Comparison of ENCODE assay signal across 8 cellular contexts in the genomic region with DNA sequence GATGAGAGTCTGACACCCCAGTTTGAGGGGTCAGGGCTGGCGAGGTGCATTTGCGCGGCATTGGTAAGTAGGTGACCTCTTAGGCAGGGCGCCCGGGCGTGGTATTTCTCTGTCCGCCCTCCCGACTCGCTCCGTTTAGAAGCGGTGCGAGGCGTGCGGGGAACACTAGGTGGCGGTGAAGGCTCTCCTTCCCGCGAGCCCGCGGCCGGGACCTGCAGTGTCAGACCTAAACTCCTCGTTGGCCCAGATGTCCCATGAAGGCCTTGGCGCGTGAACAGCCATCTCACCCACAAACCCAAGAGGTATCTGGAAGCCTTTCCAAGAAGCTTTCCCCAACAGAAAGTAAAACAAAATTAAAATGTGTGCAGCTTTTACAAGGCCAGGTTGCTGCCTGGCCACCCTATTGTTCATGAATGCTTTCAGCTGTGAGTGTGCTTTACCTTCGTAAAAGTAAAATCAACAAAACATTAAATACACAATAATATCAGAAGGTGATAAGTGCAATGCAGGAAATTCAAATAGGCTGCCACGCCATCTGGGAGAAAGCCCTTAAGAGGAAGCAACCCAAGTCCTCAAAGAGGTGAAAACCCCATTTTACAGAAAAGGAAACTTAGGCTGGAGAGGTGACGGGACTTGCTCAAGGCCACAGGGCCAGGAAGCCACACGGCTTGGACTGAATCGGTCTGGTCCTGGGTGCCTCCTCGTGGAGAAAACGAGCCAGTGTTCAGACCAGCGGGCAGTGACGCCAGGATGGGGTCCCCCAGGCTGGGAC.
DNase-seq lines count a peak whose midpoint lies in the region; ATAC-seq and TF ChIP-seq lines count a peak whose summit lies in the region.

No MANE protein-coding gene starts in this region.

- no peaks in the 10 kb centered on the region for H3K27me3 ChIP-seq in liver (ENCODE audit: control insufficient read depth in 4 of 4, insufficient read depth in 4 of 4, low read length in 3 of 4)

- H3K36me3 Mint-ChIP-seq in chondrocyte (ENCODE audit: low read depth), result no peaks in the 10 kb centered on the region

- peak; percentile 88 to 92 for TF ChIP-seq RAD21 in liver (IDR thresholded peaks at IDR 0.05)

- peak; percentile 53 for ATAC-seq in GM18861 (IDR thresholded peaks at IDR 0.05; ENCODE audit: unreplicated experiment)
- ATAC-seq in HG03108 (IDR thresholded peaks at IDR 0.05; ENCODE audit: unreplicated experiment), result peak; percentile 71

- 18% methylated on average over 32 of the region's 32 CpGs for WGBS in liver

- H3K4me1 ChIP-seq in liver (ENCODE audit: control insufficient read depth in 4 of 4, insufficient read depth in 4 of 4, low read length in 3 of 4), result peaks cover 0 to 11% (median 6%) of the 10 kb centered on the region in 4 donors

- no peak overlapping the region for H3K27ac ChIP-seq in liver (ENCODE audit: low read depth in 1 of 2, low read length in 2 of 2)

- H3K9ac ChIP-seq in liver (ENCODE audit: low read depth in 1 of 2, low read length in 2 of 2), result no peak overlapping the region

- peaks cover 13% of the 10 kb centered on the region for H3K27me3 Mint-ChIP-seq in chondrocyte (ENCODE audit: low read depth)

- no peak overlapping the region for H3K4me3 ChIP-seq in liver (ENCODE audit: low read depth in 1 of 3, low read length in 3 of 3)

- peak; percentile 92 for DNase-seq in AG08395 (ENCODE audit: low spot score)
- DNase-seq in NCI-H446 (lab: John Stamatoyannopoulos, UW), result peak; percentile 44 to 84
- DNase-seq in activated CD4-positive, alpha-beta T cell treated with anti-CD3 and anti-CD28 coated beads for 48 hours, result peak; percentile 85
- no peak for DNase-seq in chondrocyte (ENCODE audit: low spot score)
- peak; percentile 43 to 69 for DNase-seq in stimulated activated CD4-positive, alpha-beta T cell treated with anti-CD3 and anti-CD28 coated beads, Interleukin-4, amount 100 ng/mL, for 4 hours

- peak; percentile 92 for TF ChIP-seq CTCF in chondrocyte (IDR thresholded peaks at IDR 0.05)
- TF ChIP-seq CTCF in liver (IDR thresholded peaks at IDR 0.05; ENCODE audit: low read depth, low read length, missing input control), result peak; percentile 87

- no peaks in the 10 kb centered on the region for H3K9me3 Mint-ChIP-seq in chondrocyte (ENCODE audit: low read depth)

- H3K27ac Mint-ChIP-seq in chondrocyte (ENCODE audit: unreplicated experiment), result no peak overlapping the region

- H3K4me3 Mint-ChIP-seq in chondrocyte (ENCODE audit: unreplicated experiment), result peak overlapping the region; percentile 54

- H3K4me1 Mint-ChIP-seq in chondrocyte (ENCODE audit: low read depth), result peaks cover 14% of the 10 kb centered on the region

- H3K36me3 ChIP-seq in liver (ENCODE audit: control insufficient read depth in 4 of 4, insufficient read depth in 3 of 4, low read depth in 1 of 4, low read length in 3 of 4), result no peaks in the 10 kb centered on the region

- H3K9me3 ChIP-seq in liver (ENCODE audit: control insufficient read depth in 4 of 4, low read length in 3 of 4), result no peaks in the 10 kb centered on the region

TF ChIP-seq in liver, 16 proteins besides CTCF, POLR2A, EP300 and RAD21:
- TF ChIP-seq, protein P1, sequence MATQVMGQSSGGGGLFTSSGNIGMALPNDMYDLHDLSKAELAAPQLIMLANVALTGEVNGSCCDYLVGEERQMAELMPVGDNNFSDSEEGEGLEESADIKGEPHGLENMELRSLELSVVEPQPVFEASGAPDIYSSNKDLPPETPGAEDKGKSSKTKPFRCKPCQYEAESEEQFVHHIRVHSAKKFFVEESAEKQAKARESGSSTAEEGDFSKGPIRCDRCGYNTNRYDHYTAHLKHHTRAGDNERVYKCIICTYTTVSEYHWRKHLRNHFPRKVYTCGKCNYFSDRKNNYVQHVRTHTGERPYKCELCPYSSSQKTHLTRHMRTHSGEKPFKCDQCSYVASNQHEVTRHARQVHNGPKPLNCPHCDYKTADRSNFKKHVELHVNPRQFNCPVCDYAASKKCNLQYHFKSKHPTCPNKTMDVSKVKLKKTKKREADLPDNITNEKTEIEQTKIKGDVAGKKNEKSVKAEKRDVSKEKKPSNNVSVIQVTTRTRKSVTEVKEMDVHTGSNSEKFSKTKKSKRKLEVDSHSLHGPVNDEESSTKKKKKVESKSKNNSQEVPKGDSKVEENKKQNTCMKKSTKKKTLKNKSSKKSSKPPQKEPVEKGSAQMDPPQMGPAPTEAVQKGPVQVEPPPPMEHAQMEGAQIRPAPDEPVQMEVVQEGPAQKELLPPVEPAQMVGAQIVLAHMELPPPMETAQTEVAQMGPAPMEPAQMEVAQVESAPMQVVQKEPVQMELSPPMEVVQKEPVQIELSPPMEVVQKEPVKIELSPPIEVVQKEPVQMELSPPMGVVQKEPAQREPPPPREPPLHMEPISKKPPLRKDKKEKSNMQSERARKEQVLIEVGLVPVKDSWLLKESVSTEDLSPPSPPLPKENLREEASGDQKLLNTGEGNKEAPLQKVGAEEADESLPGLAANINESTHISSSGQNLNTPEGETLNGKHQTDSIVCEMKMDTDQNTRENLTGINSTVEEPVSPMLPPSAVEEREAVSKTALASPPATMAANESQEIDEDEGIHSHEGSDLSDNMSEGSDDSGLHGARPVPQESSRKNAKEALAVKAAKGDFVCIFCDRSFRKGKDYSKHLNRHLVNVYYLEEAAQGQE (IDR thresholded peaks at IDR 0.05), result no peak
- no peak for TF ChIP-seq NR2F2 (IDR thresholded peaks at IDR 0.05)
- TF ChIP-seq RXRA (IDR thresholded peaks at IDR 0.05), result no peak
- TF ChIP-seq, protein P2, sequence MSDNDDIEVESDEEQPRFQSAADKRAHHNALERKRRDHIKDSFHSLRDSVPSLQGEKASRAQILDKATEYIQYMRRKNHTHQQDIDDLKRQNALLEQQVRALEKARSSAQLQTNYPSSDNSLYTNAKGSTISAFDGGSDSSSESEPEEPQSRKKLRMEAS (IDR thresholded peaks at IDR 0.05), result no peak
- no peak for TF ChIP-seq YY1 (IDR thresholded peaks at IDR 0.05)
- no peak for TF ChIP-seq HNF4G (IDR thresholded peaks at IDR 0.05)
- no peak for TF ChIP-seq SP1 (IDR thresholded peaks at IDR 0.05)
- no peak for TF ChIP-seq FOXA1 (IDR thresholded peaks at IDR 0.05)
- no peak for TF ChIP-seq HNF4A (conservative IDR thresholded peaks at IDR 0.05)
- TF ChIP-seq TAF1 (conservative IDR thresholded peaks at IDR 0.05), result no peak
- TF ChIP-seq, protein P3, sequence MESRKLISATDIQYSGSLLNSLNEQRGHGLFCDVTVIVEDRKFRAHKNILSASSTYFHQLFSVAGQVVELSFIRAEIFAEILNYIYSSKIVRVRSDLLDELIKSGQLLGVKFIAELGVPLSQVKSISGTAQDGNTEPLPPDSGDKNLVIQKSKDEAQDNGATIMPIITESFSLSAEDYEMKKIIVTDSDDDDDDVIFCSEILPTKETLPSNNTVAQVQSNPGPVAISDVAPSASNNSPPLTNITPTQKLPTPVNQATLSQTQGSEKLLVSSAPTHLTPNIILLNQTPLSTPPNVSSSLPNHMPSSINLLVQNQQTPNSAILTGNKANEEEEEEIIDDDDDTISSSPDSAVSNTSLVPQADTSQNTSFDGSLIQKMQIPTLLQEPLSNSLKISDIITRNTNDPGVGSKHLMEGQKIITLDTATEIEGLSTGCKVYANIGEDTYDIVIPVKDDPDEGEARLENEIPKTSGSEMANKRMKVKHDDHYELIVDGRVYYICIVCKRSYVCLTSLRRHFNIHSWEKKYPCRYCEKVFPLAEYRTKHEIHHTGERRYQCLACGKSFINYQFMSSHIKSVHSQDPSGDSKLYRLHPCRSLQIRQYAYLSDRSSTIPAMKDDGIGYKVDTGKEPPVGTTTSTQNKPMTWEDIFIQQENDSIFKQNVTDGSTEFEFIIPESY (IDR thresholded peaks at IDR 0.05), result no peak
- TF ChIP-seq FOXA2 (IDR thresholded peaks at IDR 0.05), result no peak
- TF ChIP-seq, protein P4, sequence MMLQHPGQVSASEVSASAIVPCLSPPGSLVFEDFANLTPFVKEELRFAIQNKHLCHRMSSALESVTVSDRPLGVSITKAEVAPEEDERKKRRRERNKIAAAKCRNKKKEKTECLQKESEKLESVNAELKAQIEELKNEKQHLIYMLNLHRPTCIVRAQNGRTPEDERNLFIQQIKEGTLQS (IDR thresholded peaks at IDR 0.05), result no peak
- no peak for TF ChIP-seq JUND (IDR thresholded peaks at IDR 0.05)
